Comparison of ENCODE assay signal across 8 cellular contexts in genomic region chr7:129144834-129145668, GRCh38. TPM values are rescaled to one million over a fixed set of nuclear protein-coding genes. Genes with fewer than 3 reads are reported as not detected.
DNase-seq lines count a peak whose midpoint lies in the region; ATAC-seq, FAIRE-seq and TF ChIP-seq lines count a peak whose summit lies in the region.

No MANE protein-coding gene starts in this region.

- no peak overlapping the region for H4K5ac ChIP-seq in H1 (ENCODE audit: insufficient read length, low read depth, low read length)

- peaks cover 0 to 10% (median 3%) of the 10 kb centered on the region in 4 experiments; a peak in 4 of 7 replicates for H3K27me3 ChIP-seq in H1 (replicated peaks in 1 of 4; ENCODE audit: control insufficient read depth in 3 of 4, extremely low read depth in 1 of 4, insufficient read depth in 3 of 4, low read length in 3 of 4)
- H3K27me3 ChIP-seq in parathyroid adenoma (ENCODE audit: control insufficient read depth, insufficient read depth, low read length) = no peaks in the 10 kb centered on the region

- peak overlapping the region; percentile 43 to 99 (median 55) for H3K4me3 ChIP-seq in H1 (ENCODE audit: extremely low read depth in 1 of 4, insufficient read depth in 2 of 4, low read depth in 3 of 4, low read length in 4 of 4)
- H3K4me3 ChIP-seq in parathyroid adenoma (ENCODE audit: low read depth, low read length) = peak overlapping the region; percentile 54

- TF ChIP-seq EP300 in H1 (IDR thresholded peaks at IDR 0.05; ENCODE audit: borderline replicate concordance in 1 of 2, low read depth in 2 of 2, low read length in 2 of 2) = no peak

- no peak overlapping the region for H4K8ac ChIP-seq in H1 (ENCODE audit: extremely low read depth, insufficient read depth, low read length)

- H2BK5ac ChIP-seq in H1 (ENCODE audit: low read depth, low read length) = no peak overlapping the region

- POLR2A ChIA-PET in H1 (lab: Charles Lee; ENCODE audit: partially characterized antibody) = interaction anchor here (0.6 to 2.9 kb wide), 6 partner anchors 9 to 44 kb away, joined by 3 to 11 read pairs (median 4); no protein-coding TSS in a partner anchor

- H4K20me1 ChIP-seq in H1 (replicated peaks in 1 of 2; ENCODE audit: control insufficient read depth in 1 of 2, insufficient read depth in 2 of 2, low read length in 2 of 2) = no peaks in the 10 kb centered on the region

- no peak overlapping the region for H3K56ac ChIP-seq in H1 (replicated peaks; ENCODE audit: insufficient read length, low read depth, low read length)

- H2AK5ac ChIP-seq in H1 (ENCODE audit: low read depth, low read length) = no peak overlapping the region

- no peak overlapping the region for H2BK12ac ChIP-seq in H1 (ENCODE audit: low read depth, low read length)

- no peak overlapping the region for H3K23ac ChIP-seq in H1 (ENCODE audit: insufficient read length)

- no peak overlapping the region for H3K14ac ChIP-seq in H1 (ENCODE audit: insufficient read length)

- H3K9me3 ChIP-seq in H1 (ENCODE audit: insufficient read depth in 2 of 2, low read depth in 1 of 2, low read length in 1 of 2) (no peaks in the 10 kb centered on the region), parathyroid adenoma (ENCODE audit: control insufficient read depth, low read length) (no peaks in the 10 kb centered on the region)

- H3K27ac ChIP-seq in H1 (ENCODE audit: low read depth, low read length) (no peak overlapping the region), parathyroid adenoma (no peak overlapping the region)

- no peak overlapping the region for H2BK20ac ChIP-seq in H1 (ENCODE audit: low read length)

- H2BK15ac ChIP-seq in H1 (ENCODE audit: low read length) = no peak overlapping the region

- H3K79me1 ChIP-seq in H1 (ENCODE audit: low read depth, low read length) = peaks cover 3% of the 10 kb centered on the region; the same call in 1 of the 2 replicates

- H2AFZ ChIP-seq in H1 (ENCODE audit: low read length) = peak overlapping the region; percentile 60; the same call in 1 of the 2 replicates
- H2AFZ ChIP-seq in parathyroid adenoma = peak overlapping the region; percentile 83

- peak; percentile 28 for FAIRE-seq in GM12891 (lab: Jason Lieb, UNC)
- no peak for FAIRE-seq in H1 (lab: Jason Lieb, UNC)

- DNase-seq in GM12891 (ENCODE audit: insufficient read length, low spot score) (no peak), T follicular helper cell (ENCODE audit: low read depth) (peak; percentile 12), H1 (ENCODE audit: low read depth in 1 of 2, low spot score in 2 of 2) (no peak), islet precursor cell (no peak), NCI-H1417 treated with DMSO at 0.1 percent for 48 hours (lab: John Stamatoyannopoulos, UW) (no peak), NCI-H345 (lab: John Stamatoyannopoulos, UW) (no peak)

- no peaks in the 10 kb centered on the region for H3K36me3 ChIP-seq in H1 (ENCODE audit: control insufficient read depth in 2 of 4, insufficient read depth in 4 of 4, low read length in 3 of 4)
- no peaks in the 10 kb centered on the region for H3K36me3 ChIP-seq in parathyroid adenoma (ENCODE audit: control insufficient read depth, insufficient read depth, low read length)

- 6% methylated on average over 28 of the region's 58 CpGs; no CpG with 5 or more reads in 1 of the 2 experiments for WGBS in H1 (ENCODE audit: extremely low coverage in 1 of 2, insufficient coverage in 1 of 2, insufficient read length in 1 of 2, insufficient replicate concordance in 2 of 2, low coverage in 1 of 2, low lambda C conversion rate in 2 of 2, missing lambda C conversion rate in 1 of 2), 2 experiments

- H3K79me2 ChIP-seq in H1 (ENCODE audit: control insufficient read depth in 1 of 2, insufficient read depth in 2 of 2, low read length in 2 of 2) (no peaks in the 10 kb centered on the region), parathyroid adenoma (no peaks in the 10 kb centered on the region)

- no peak overlapping the region for H3K18ac ChIP-seq in H1 (ENCODE audit: extremely low read depth, low read length)

- no peak overlapping the region for H3K4ac ChIP-seq in H1 (replicated peaks; ENCODE audit: insufficient read length, low read depth, low read length)

- 0 out of 4 replicates have a peak, but pooled peaks of 1 of the 2 experiments have one; percentile 2 for TF ChIP-seq RAD21 in H1 (IDR thresholded peaks at IDR 0.05 in 1 of 2, conservative IDR thresholded peaks at IDR 0.05 in 1 of 2; ENCODE audit: low read depth in 2 of 2, low read length in 2 of 2)

- TF ChIP-seq CTCF in H1 (IDR thresholded peaks at IDR 0.05; ENCODE audit: control extremely low read depth in 1 of 3, insufficient read depth in 1 of 3, low read depth in 1 of 3, low read length in 3 of 3) = peak in 2 of 3 experiments; percentile 21 to 23; a peak in 2 of 4 replicates
- TF ChIP-seq CTCF in parathyroid adenoma (IDR thresholded peaks at IDR 0.05) = peak; percentile 15

- ATAC-seq in HG02642 (IDR thresholded peaks at IDR 0.05; ENCODE audit: poor library complexity, unreplicated experiment) = peak; percentile 20

- H3K4me2 ChIP-seq in H1 (ENCODE audit: insufficient read depth in 1 of 2, low read depth in 2 of 2, low read length in 2 of 2) (peak overlapping the region; percentile 94 to 99), parathyroid adenoma (ENCODE audit: low read length) (peak overlapping the region; percentile 85)

- H4K91ac ChIP-seq in H1 (replicated peaks; ENCODE audit: insufficient read length, low read length) = no peak overlapping the region

- peaks cover 6% of the 10 kb centered on the region for H3K23me2 ChIP-seq in H1 (ENCODE audit: low read depth, low read length)

- H3K9ac ChIP-seq in H1 (replicated peaks in 1 of 4; ENCODE audit: extremely low read depth in 1 of 4, low read depth in 3 of 4, low read length in 3 of 4) (peak overlapping the region in 2 of 4 experiments; percentile 17 to 75; a peak in 1 of 7 replicates), parathyroid adenoma (no peak overlapping the region)

- H2BK120ac ChIP-seq in H1 (replicated peaks; ENCODE audit: low read depth, low read length) = no peak overlapping the region

- TF ChIP-seq POLR2A in GM12891 (IDR thresholded peaks at IDR 0.05; ENCODE audit: low read depth, low read length) (no peak; the same call in 1 of the 2 replicates), H1 (IDR thresholded peaks at IDR 0.05; ENCODE audit: control extremely low read depth in 1 of 2, low read depth in 2 of 2, low read length in 2 of 2) (no peak)

- CTCF ChIA-PET in H1 (lab: Charles Lee; ENCODE audit: partially characterized antibody) = interaction anchor here (1.0 to 1.5 kb wide), 2 partner anchors 29 to 64 kb away, joined by 3 to 7 read pairs; no protein-coding TSS in a partner anchor

- H3K4me1 ChIP-seq in H1 (replicated peaks in 1 of 4; ENCODE audit: control insufficient read depth in 3 of 4, insufficient read depth in 4 of 4, low read length in 3 of 4) (peaks cover 2 to 6% (median 4%) of the 10 kb centered on the region in 4 experiments), parathyroid adenoma (peaks cover 4% of the 10 kb centered on the region)

TF ChIP-seq in GM12891, 5 proteins besides CTCF, POLR2A, EP300 and RAD21:
- TF ChIP-seq POLR2AphosphoS5 (IDR thresholded peaks at IDR 0.05; ENCODE audit: low read depth, low read length) = no peak
- TF ChIP-seq PAX5 (IDR thresholded peaks at IDR 0.05; ENCODE audit: insufficient read depth, low read length, severe bottlenecking) = no peak

TF ChIP-seq in H1, 55 proteins besides CTCF, POLR2A, EP300 and RAD21:
- TF ChIP-seq PHF8 (conservative IDR thresholded peaks at IDR 0.05; ENCODE audit: low read depth, low read length) (peak; percentile 25; the same call in 1 of the 2 replicates), JUND (IDR thresholded peaks at IDR 0.05; ENCODE audit: low read length) (no peak), CEBPB (IDR thresholded peaks at IDR 0.05; ENCODE audit: low read depth, low read length) (no peak), POU5F1 (IDR thresholded peaks at IDR 0.05; ENCODE audit: low read depth, low read length) (no peak), GABPA (IDR thresholded peaks at IDR 0.05; ENCODE audit: borderline replicate concordance, insufficient read depth, low read length) (no peak), RBBP5 (IDR thresholded peaks at IDR 0.05; ENCODE audit: borderline replicate concordance, low read depth, low read length) (no peak), KDM4A (IDR thresholded peaks at IDR 0.05; ENCODE audit: low read depth, low read length, severe bottlenecking) (peak; percentile 49), SUZ12 (IDR thresholded peaks at IDR 0.05; ENCODE audit: low read length) (no peak), SIN3A (conservative IDR thresholded peaks at IDR 0.05 in 1 of 2, IDR thresholded peaks at IDR 0.05 in 1 of 2; ENCODE audit: low read depth in 1 of 2, low read length in 2 of 2) (0 out of 4 replicates have a peak, but pooled peaks of 1 of the 2 experiments have one; percentile 17)

RNA-seq across cellular contexts. Expression of gene TSPAN33, which starts 0.5 kb away (rescaled TPM):
- 224 TPM for polyA plus RNA-seq in GM12891 (2012; ENCODE audit: low read depth, missing spikeins)
- total RNA-seq in H1 (2021; fragmentation: NEBNext Ultra II Directional; extraction: Animal tissue kit (Norgen Biotek cat#: 25700)) = 47.1 TPM in 2 replicates
- 42.8 and 46.6 TPM in 2 replicates for polyA plus RNA-seq in H1 (2011; rRNA removed)
- polyA plus RNA-seq in H1 (2011; cell fraction: cytosol; rRNA removed) = 49.3 TPM
- polyA plus RNA-seq in H1 (2011; cell fraction: nucleus; rRNA removed) = 38.6 TPM
- 41.3 to 47.5 TPM (median 44.6 TPM) in 4 replicates for polyA plus RNA-seq in H1 (2012, experiment 1 of 2)
- 54.9 TPM for polyA plus RNA-seq in H1 (2012, experiment 2 of 2)
- 21.9 TPM for polyA plus RNA-seq in H1 (2013, experiment 1 of 2)
- 26.4 TPM for polyA plus RNA-seq in H1 (2013, experiment 2 of 2)
- 81.5 and 91.9 TPM in 2 replicates for polyA minus RNA-seq in H1 (2011; rRNA and poly(A)+ RNA removed)
- polyA minus RNA-seq in H1 (2011; cell fraction: cytosol; rRNA and poly(A)+ RNA removed) = 41.5 TPM
- polyA minus RNA-seq in H1 (2011; cell fraction: nucleus; rRNA and poly(A)+ RNA removed) = 26.3 TPM

RNA-seq across cellular contexts. Expression of gene SMO, which starts 43.4 kb away (rescaled TPM):
- 9.9 TPM for polyA plus RNA-seq in GM12891 (2012; ENCODE audit: low read depth, missing spikeins)
- total RNA-seq in H1 (2021; fragmentation: NEBNext Ultra II Directional; extraction: Animal tissue kit (Norgen Biotek cat#: 25700)) = 61.2 and 64.5 TPM in 2 replicates
- polyA plus RNA-seq in H1 (2011; rRNA removed) = 67.6 and 75.0 TPM in 2 replicates
- 60.1 TPM for polyA plus RNA-seq in H1 (2011; cell fraction: cytosol; rRNA removed)
- polyA plus RNA-seq in H1 (2011; cell fraction: nucleus; rRNA removed) = 137 TPM
- polyA plus RNA-seq in H1 (2012, experiment 1 of 2) = 43.2 to 67.8 TPM (median 62.6 TPM) in 4 replicates
- 59.7 TPM for polyA plus RNA-seq in H1 (2012, experiment 2 of 2)
- 43.2 TPM for polyA plus RNA-seq in H1 (2013, experiment 1 of 2)
- polyA plus RNA-seq in H1 (2013, experiment 2 of 2) = 45.3 TPM
- 98.6 and 143 TPM in 2 replicates for polyA minus RNA-seq in H1 (2011; rRNA and poly(A)+ RNA removed)
- polyA minus RNA-seq in H1 (2011; cell fraction: cytosol; rRNA and poly(A)+ RNA removed) = 63.4 TPM
- polyA minus RNA-seq in H1 (2011; cell fraction: nucleus; rRNA and poly(A)+ RNA removed) = 48.7 TPM
